16 cellular contexts compared by ENCODE assay signal in genomic region chr12:96049096-96049495, GRCh38. TPM values are rescaled to one million over a fixed set of nuclear protein-coding genes. Genes with fewer than 3 reads are reported as not detected.
DNase-seq lines count a peak whose midpoint lies in the region; ATAC-seq and TF ChIP-seq lines count a peak whose summit lies in the region.
"Had no signal": no experiment of that assay in that cellular context is flagged by ENCODE, and none has a peak within 500 bp of the region (broad histone marks: within the 10 kb centered on the region; RNA-seq: fewer than 3 reads in every experiment).

No MANE protein-coding gene starts in this region.

- H3K79me2 ChIP-seq in HCT116 (ENCODE audit: insufficient read depth, low read length) = no peaks in the 10 kb centered on the region
- no peaks in the 10 kb centered on the region for H3K79me2 ChIP-seq in Karpas-422 (ENCODE audit: low read length)

- H3K9me3 Mint-ChIP-seq in dendritic cell treated with granulocyte-macrophage colony-stimulating factor and Interleukin-4, amounts not matched to agents 40 ng/mL and 50 ng/mL, for 4 days = no peaks in the 10 kb centered on the region

- TF ChIP-seq RAD21 in HCT116 (IDR thresholded peaks at IDR 0.05; ENCODE audit: low read depth) = no peak

- H3K4me1 ChIP-seq in HCT116 (ENCODE audit: control insufficient read depth in 1 of 2, insufficient read depth in 2 of 2, low read length in 2 of 2) = peaks cover 33 to 51% of the 10 kb centered on the region in 2 experiments
- peaks cover 39 to 50% (median 47%) of the 10 kb centered on the region in 4 donors for H3K4me1 ChIP-seq in upper lobe of left lung
- H3K4me1 ChIP-seq in Karpas-422 (ENCODE audit: low read length) = peaks cover 16% of the 10 kb centered on the region

- no peak for DNase-seq in HCT116 (ENCODE audit: low read depth, low spot score)
- no peak for DNase-seq in T-helper 17 cell
- DNase-seq in upper lobe of left lung = peak in 1 of 2 donors; percentile 59
- DNase-seq in AML-193 (lab: John Stamatoyannopoulos, UW) = no peak
- DNase-seq in Karpas-422 = no peak
- DNase-seq: CD4-positive, CD25-positive, alpha-beta regulatory T cell; GF-D8; MM.1S; NCI-H187 treated with DMSO at 0.1 percent for 48 hours; NCI-H2171 treated with DMSO at 0.1 percent for 48 hours; NCI-H510A had no signal

- no peak overlapping the region for H3K4me3 Mint-ChIP-seq in T-helper 17 cell
- H3K4me3 Mint-ChIP-seq in dendritic cell treated with granulocyte-macrophage colony-stimulating factor and Interleukin-4, amounts not matched to agents 40 ng/mL and 50 ng/mL, for 4 days = peak overlapping the region; percentile 13
- H3K4me3 Mint-ChIP-seq: GM23338 had no signal

- BruUV-seq in HCT116 (replicated peaks; lab: Mats Ljungman, UMichigan) = no TSS peak

- no peaks in the 10 kb centered on the region for H3K27me3 Mint-ChIP-seq in T-helper 17 cell
- no peaks in the 10 kb centered on the region for H3K27me3 Mint-ChIP-seq in dendritic cell treated with granulocyte-macrophage colony-stimulating factor and Interleukin-4, amounts not matched to agents 40 ng/mL and 50 ng/mL, for 4 days
- H3K27me3 Mint-ChIP-seq: CD4-positive, CD25-positive, alpha-beta regulatory T cell had no signal

- H4K20me1 ChIP-seq in HCT116 (ENCODE audit: insufficient read depth) (no peaks in the 10 kb centered on the region), Karpas-422 (ENCODE audit: insufficient read depth, low read depth, low read length) (no peaks in the 10 kb centered on the region)

- H2AFZ ChIP-seq in HCT116 (ENCODE audit: low read depth, low read length, poor library complexity, severe bottlenecking) = peak overlapping the region; percentile 81
- H2AFZ ChIP-seq in Karpas-422 (ENCODE audit: low read length) = no peak overlapping the region

- H3K4me3 ChIP-seq in HCT116 (replicated peaks in 1 of 2; ENCODE audit: low read depth in 1 of 2, low read length in 2 of 2) = no peak overlapping the region
- H3K4me3 ChIP-seq in upper lobe of left lung = no peak overlapping the region
- H3K4me3 ChIP-seq in Karpas-422 (ENCODE audit: low read length) = no peak overlapping the region
- H3K4me3 ChIP-seq: GM23338, SJSA1 had no signal

- no peak for TF ChIP-seq CTCF in HCT116 (IDR thresholded peaks at IDR 0.05 in 2 of 3, conservative IDR thresholded peaks at IDR 0.05 in 1 of 3; ENCODE audit: borderline replicate concordance in 1 of 3, insufficient read depth in 1 of 3, low read depth in 2 of 3, low read length in 2 of 3)
- no peak for TF ChIP-seq CTCF in upper lobe of left lung (IDR thresholded peaks at IDR 0.05)

- H3K9me2 ChIP-seq in HCT116 (ENCODE audit: insufficient read depth) = no peaks in the 10 kb centered on the region
- H3K9me2 ChIP-seq in Karpas-422 (replicated peaks; ENCODE audit: insufficient read depth, low read length) = no peaks in the 10 kb centered on the region

- POLR2A ChIA-PET in HCT116 (lab: Charles Lee) = no interaction called here

- no peaks in the 10 kb centered on the region for H3K36me3 ChIP-seq in HCT116 (ENCODE audit: control insufficient read depth in 1 of 2, insufficient read depth in 2 of 2, low read length in 2 of 2)
- no peaks in the 10 kb centered on the region for H3K36me3 ChIP-seq in upper lobe of left lung
- no peaks in the 10 kb centered on the region for H3K36me3 ChIP-seq in Karpas-422 (ENCODE audit: insufficient read depth, low read length)
- H3K36me3 ChIP-seq: SJSA1 had no signal

- H3K27me3 ChIP-seq in HCT116 (ENCODE audit: insufficient read depth, low read length) = no peaks in the 10 kb centered on the region
- H3K27me3 ChIP-seq in upper lobe of left lung = no peaks in the 10 kb centered on the region
- H3K27me3 ChIP-seq in Karpas-422 (ENCODE audit: low read length) = no peaks in the 10 kb centered on the region

- no peak for TF ChIP-seq EP300 in upper lobe of left lung (IDR thresholded peaks at IDR 0.05)

- 40 to 53% methylated on average over 6 of the region's 6 CpGs for WGBS in upper lobe of left lung, 2 donors

- peak overlapping the region; percentile 67 for H3K4me2 ChIP-seq in HCT116 (ENCODE audit: low read length)
- no peak overlapping the region for H3K4me2 ChIP-seq in Karpas-422 (ENCODE audit: low read depth, low read length, poor library complexity, severe bottlenecking)
- H3K4me2 ChIP-seq: GM23338 had no signal

- H3K9ac ChIP-seq in HCT116 (ENCODE audit: low read length) = 0 out of 2 replicates have a peak overlapping the region, but pooled peaks have one; percentile 49
- H3K9ac ChIP-seq in Karpas-422 (ENCODE audit: low read length) = no peak overlapping the region

- H3K9me3 ChIP-seq in HCT116 (ENCODE audit: control insufficient read depth in 1 of 2, insufficient read depth in 1 of 2, low read depth in 1 of 2, low read length in 2 of 2) = no peaks in the 10 kb centered on the region
- no peaks in the 10 kb centered on the region for H3K9me3 ChIP-seq in T-helper 17 cell (ENCODE audit: control insufficient read depth, low read length, poor library complexity, severe bottlenecking)
- H3K9me3 ChIP-seq in upper lobe of left lung = no peaks in the 10 kb centered on the region
- no peaks in the 10 kb centered on the region for H3K9me3 ChIP-seq in Karpas-422 (ENCODE audit: low read length)

- H3K27ac ChIP-seq in HCT116 (ENCODE audit: low read depth, low read length) (no peak overlapping the region), upper lobe of left lung (peak overlapping the region; percentile 61 to 86 (median 70)), Karpas-422 (ENCODE audit: low read length) (no peak overlapping the region)
- H3K27ac ChIP-seq: RWPE1, SJSA1 had no signal

- peaks cover 35% of the 10 kb centered on the region for H3K4me1 Mint-ChIP-seq in T-helper 17 cell
- peaks cover 77% of the 10 kb centered on the region for H3K4me1 Mint-ChIP-seq in dendritic cell treated with granulocyte-macrophage colony-stimulating factor and Interleukin-4, amounts not matched to agents 40 ng/mL and 50 ng/mL, for 4 days (ENCODE audit: low read depth)

- RAD21 ChIA-PET in HCT116 (lab: Charles Lee; ENCODE audit: low non-redundant PET in 1 of 2, low total read pairs in 2 of 2, uncharacterized antibody in 2 of 2, unreplicated experiment in 2 of 2) = no interaction called here

- no peaks in the 10 kb centered on the region for H3K36me3 Mint-ChIP-seq in T-helper 17 cell (ENCODE audit: low read depth)
- no peaks in the 10 kb centered on the region for H3K36me3 Mint-ChIP-seq in dendritic cell treated with granulocyte-macrophage colony-stimulating factor and Interleukin-4, amounts not matched to agents 40 ng/mL and 50 ng/mL, for 4 days (ENCODE audit: low read depth)
- H3K36me3 Mint-ChIP-seq: CD4-positive, CD25-positive, alpha-beta regulatory T cell had no signal

- TF ChIP-seq POLR2A in HCT116 (IDR thresholded peaks at IDR 0.05; ENCODE audit: borderline replicate concordance, extremely low read depth, insufficient read depth, insufficient read length) = no peak
- no peak for TF ChIP-seq POLR2A in upper lobe of left lung (IDR thresholded peaks at IDR 0.05)

- CTCF ChIA-PET in HCT116 (lab: Charles Lee) = interaction anchor here (1.2 kb wide), 1 partner anchor 9 kb away, joined by 3 read pairs; no protein-coding TSS in a partner anchor

- ATAC-seq in HCT116 = no peak
- ATAC-seq in T-helper 17 cell = no peak
- no peak for ATAC-seq in upper lobe of left lung (ENCODE audit: low FRiP score in 2 of 2)
- ATAC-seq in HG02610 (IDR thresholded peaks at IDR 0.05; ENCODE audit: unreplicated experiment) = no peak
- ATAC-seq: GM23338 had no signal

- intact Hi-C loops in HCT116 (cut with micrococcal nuclease) = loop anchor here (5.0 kb wide), 1 partner anchor 148 kb away; no protein-coding TSS in a partner anchor
- intact Hi-C loops in dendritic cell treated with granulocyte-macrophage colony-stimulating factor and Interleukin-4, amounts not matched to agents 40 ng/mL and 50 ng/mL, for 4 days (cut with micrococcal nuclease) = no loop called here

- peak overlapping the region; percentile 62 for H3K27ac Mint-ChIP-seq in T-helper 17 cell
- peak overlapping the region; percentile 47 for H3K27ac Mint-ChIP-seq in dendritic cell treated with granulocyte-macrophage colony-stimulating factor and Interleukin-4, amounts not matched to agents 40 ng/mL and 50 ng/mL, for 4 days
- H3K27ac Mint-ChIP-seq: GM23338 had no signal

TF ChIP-seq in HCT116, 20 proteins besides CTCF, POLR2A, EP300 and RAD21:
- TF ChIP-seq EGR1 (IDR thresholded peaks at IDR 0.05; ENCODE audit: low read depth) (no peak), YY1 (IDR thresholded peaks at IDR 0.05; ENCODE audit: extremely low read depth, insufficient replicate concordance, low read depth, low read length) (no peak), ATF3 (IDR thresholded peaks at IDR 0.05) (no peak)

RNA-seq across cellular contexts. Expression of gene LTA4H, which starts 13.7 kb away (rescaled TPM):
- total RNA-seq in HCT116 (2021; ENCODE audit: unreplicated experiment) (163 TPM), T-helper 17 cell (10 to 100 TPM; 44.5 to 60.5 TPM), upper lobe of left lung (100 to 1,000 TPM; 110 to 314 (median 254) TPM)
- 130 and 154 TPM in 2 replicates for polyA plus RNA-seq in HCT116 (2012)
- 88.7 and 120 TPM in 2 replicates for total RNA-seq in Karpas-422 (2014; rRNA removed; shearing (Covaris generic); ENCODE audit: low replicate concordance)

RNA-seq across cellular contexts. Expression of gene HAL, which starts 53.0 kb away (rescaled TPM):
- total RNA-seq in HCT116 (2021; ENCODE audit: unreplicated experiment) = 1.8 TPM
- polyA plus RNA-seq in HCT116 (2012) = 0.40 and 0.90 TPM in 2 replicates
- 1 to 10 TPM in 1 of 2 donors, under 1 TPM in 1; 0.94 to 2.3 TPM for total RNA-seq in T-helper 17 cell
- 10 to 100 TPM in 1 of 6 donors, 1 to 10 TPM in 5; 3.0 to 11.5 (median 5.2) TPM for total RNA-seq in upper lobe of left lung
- 0.07 and 0.69 TPM in 2 replicates for total RNA-seq in Karpas-422 (2014; rRNA removed; shearing (Covaris generic); ENCODE audit: low replicate concordance)
- polyA plus RNA-seq: CD4-positive, CD25-positive, alpha-beta regulatory T cell had no signal

Comparison
In these comparisons a context has a peak if more than half of its experiments do, and no peak if none do; other contexts are left out.
1. H3K27ac ChIP-seq: peak in upper lobe of left lung (4 of 4); none in HCT116 (single experiment) and Karpas-422 (single experiment).